ENCODE assay signal across 13 cellular contexts in the genomic region with DNA sequence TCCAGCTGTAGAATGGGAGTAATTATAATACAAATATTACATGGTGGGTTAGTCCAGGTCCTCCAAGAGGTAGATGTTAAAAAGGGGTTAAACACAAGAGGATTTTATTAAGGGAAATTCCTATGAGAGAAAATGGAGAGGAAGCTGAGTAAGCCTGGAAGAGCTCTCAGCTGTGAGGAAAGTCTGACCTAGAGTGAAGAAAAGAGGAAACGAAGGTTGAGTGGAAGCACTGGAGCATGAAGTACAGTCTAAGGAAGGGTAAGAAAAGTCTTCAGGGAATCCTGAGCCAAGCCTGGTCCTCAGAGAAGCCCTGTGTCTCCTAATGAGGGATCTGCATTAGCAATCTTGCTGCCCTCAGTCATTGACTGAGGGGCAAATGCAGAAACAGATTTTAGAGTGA.
A peak's percentile ranks its signal among the peaks of the same experiment; 100 is the strongest.
DNase-seq lines count a peak whose midpoint lies in the region; ATAC-seq, FAIRE-seq and TF ChIP-seq lines count a peak whose summit lies in the region.
"Had no signal": no experiment of that assay in that cellular context is flagged by ENCODE, and none has a peak within 500 bp of the region (broad histone marks: within the 10 kb centered on the region; RNA-seq: fewer than 3 reads in every experiment).

No MANE protein-coding gene starts in this region.

- no peak overlapping the region for H3K4me2 ChIP-seq in GM12878 (ENCODE audit: control insufficient read depth, insufficient read depth)

- POLR2A ChIA-PET in GM12878 (lab: Charles Lee), result no interaction called here

- SMC1A ChIA-PET in GM12878 (lab: Charles Lee; ENCODE audit: uncharacterized antibody, unreplicated experiment), result interaction anchor here (1.7 kb wide), 1 partner anchor 13 kb away, joined by 4 read pairs; no protein-coding TSS in a partner anchor

- no peak overlapping the region for H3K4me3 ChIP-seq in GM12878

- FAIRE-seq in GM12878 (lab: Jason Lieb, UNC) (peak; percentile 27), D721Med (lab: Jason Lieb, UNC) (no peak)
- FAIRE-seq: G401.6 had no signal

- TF ChIP-seq EP300 in GM12878 (IDR thresholded peaks at IDR 0.05; ENCODE audit: borderline replicate concordance in 1 of 2, control insufficient read depth in 1 of 2, low read depth in 2 of 2, low read length in 2 of 2), result no peak

- in situ Hi-C loops in GM12878 (cut with MboI), result no loop called here

- H3K9me3 ChIP-seq in GM12878 (replicated peaks; ENCODE audit: control insufficient read depth, insufficient read depth, low read length), result no peaks in the 10 kb centered on the region

- TF ChIP-seq RAD21 in GM12878 (IDR thresholded peaks at IDR 0.05; ENCODE audit: insufficient read depth, low read depth, low read length), result no peak

- CTCF ChIA-PET in GM12878 (lab: Yijun Ruan, JAX), result interaction anchor here (1.0 to 1.1 kb wide), 2 partner anchors 159 to 271 kb away, joined by 3 read pairs; no protein-coding TSS in a partner anchor

- no peaks in the 10 kb centered on the region for H3K27me3 ChIP-seq in GM12878 (replicated peaks in 1 of 2; ENCODE audit: control insufficient read depth in 2 of 2, insufficient read depth in 2 of 2, low read length in 1 of 2)

- peak; percentile 16 for DNase-seq in GM12878 (ENCODE audit: low read depth, low spot score)
- no peak for DNase-seq in D721Med (ENCODE audit: insufficient read length, low spot score)
- no peak for DNase-seq in NCI-H1105 (lab: John Stamatoyannopoulos, UW)
- DNase-seq in activated naive CD4-positive, alpha-beta T cell treated with anti-CD3 and anti-CD28 coated beads, Interleukin-2, amount 50 U/mL, for 16 hours, result no peak
- DNase-seq in NOMO-1 treated with dmso at 0.1 percent for 144 hours (lab: John Stamatoyannopoulos, UW; ENCODE audit: unreplicated experiment), result no peak
- DNase-seq: effector CD4-positive, alpha-beta T cell; NCI-H1105 treated with DMSO at 0.1 percent for 48 hours; substantia nigra; T-helper 2 cell had no signal

- H2AFZ ChIP-seq in GM12878 (ENCODE audit: control insufficient read depth, low read depth, low read length), result no peak overlapping the region

- no peaks in the 10 kb centered on the region for H3K4me1 ChIP-seq in GM12878 (ENCODE audit: control insufficient read depth, insufficient read depth, low read length)

- no peaks in the 10 kb centered on the region for H3K36me3 ChIP-seq in GM12878 (ENCODE audit: control insufficient read depth in 2 of 2, insufficient read depth in 2 of 2, low read length in 1 of 2)

- H3K79me2 ChIP-seq in GM12878 (ENCODE audit: control insufficient read depth, insufficient read depth, low read length), result no peaks in the 10 kb centered on the region

- no TSS peak for BruUV-seq in GM12878 (replicated peaks; lab: Mats Ljungman, UMichigan)

- no peak for TF ChIP-seq POLR2A in GM12878 (IDR thresholded peaks at IDR 0.05; ENCODE audit: low read depth, low read length)

- RAD21 ChIA-PET in GM12878 (lab: Charles Lee; ENCODE audit: unreplicated experiment), result no interaction called here

- no peak overlapping the region for H3K9ac ChIP-seq in GM12878 (ENCODE audit: control insufficient read depth, insufficient read depth, low read length)

- 0% methylated on average over 1 of the region's 1 CpG for WGBS in GM12878 (ENCODE audit: insufficient coverage, insufficient replicate concordance, low lambda C conversion rate, missing lambda C conversion rate)

- intact Hi-C loops in GM12878 (cut with micrococcal nuclease; ENCODE audit: unreplicated experiment), result no loop called here

- TF ChIP-seq CTCF in GM12878 (IDR thresholded peaks at IDR 0.05 in 2 of 3, conservative IDR thresholded peaks at IDR 0.05 in 1 of 3; ENCODE audit: control insufficient read depth in 2 of 3, extremely low read depth in 1 of 3, insufficient read depth in 1 of 3, low read depth in 3 of 3, low read length in 3 of 3) (no peak), D721Med (IDR thresholded peaks at IDR 0.05; ENCODE audit: insufficient read depth, missing control alignments) (no peak)

- H3K27ac ChIP-seq in GM12878 (ENCODE audit: control insufficient read depth, insufficient read depth), result no peak overlapping the region

- peak; percentile 32 for ATAC-seq in GM18498 (IDR thresholded peaks at IDR 0.05; ENCODE audit: unreplicated experiment)
- ATAC-seq in GM21528 (IDR thresholded peaks at IDR 0.05; ENCODE audit: low FRiP score, unreplicated experiment), result peak; percentile 67
- peak; percentile 62 for ATAC-seq in HG03196 (IDR thresholded peaks at IDR 0.05; ENCODE audit: unreplicated experiment)
- ATAC-seq in GM12878, result peak; percentile 66

- no peaks in the 10 kb centered on the region for H4K20me1 ChIP-seq in GM12878 (ENCODE audit: control insufficient read depth, insufficient read depth)

TF ChIP-seq in GM12878, 131 proteins besides CTCF, POLR2A, EP300 and RAD21 (continues in another document):
- TF ChIP-seq JUND (IDR thresholded peaks at IDR 0.05; ENCODE audit: low read depth, low read length), result no peak
- no peak for TF ChIP-seq NR2F1 (conservative IDR thresholded peaks at IDR 0.05)
- TF ChIP-seq, protein P1, sequence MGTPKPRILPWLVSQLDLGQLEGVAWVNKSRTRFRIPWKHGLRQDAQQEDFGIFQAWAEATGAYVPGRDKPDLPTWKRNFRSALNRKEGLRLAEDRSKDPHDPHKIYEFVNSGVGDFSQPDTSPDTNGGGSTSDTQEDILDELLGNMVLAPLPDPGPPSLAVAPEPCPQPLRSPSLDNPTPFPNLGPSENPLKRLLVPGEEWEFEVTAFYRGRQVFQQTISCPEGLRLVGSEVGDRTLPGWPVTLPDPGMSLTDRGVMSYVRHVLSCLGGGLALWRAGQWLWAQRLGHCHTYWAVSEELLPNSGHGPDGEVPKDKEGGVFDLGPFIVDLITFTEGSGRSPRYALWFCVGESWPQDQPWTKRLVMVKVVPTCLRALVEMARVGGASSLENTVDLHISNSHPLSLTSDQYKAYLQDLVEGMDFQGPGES (IDR thresholded peaks at IDR 0.05), result no peak
- peak; percentile 69 for TF ChIP-seq SPI1 (IDR thresholded peaks at IDR 0.05; ENCODE audit: borderline replicate concordance, insufficient read depth, low read depth, low read length)
- peak; percentile 23 for TF ChIP-seq JUNB (IDR thresholded peaks at IDR 0.05)
- TF ChIP-seq, protein P2, sequence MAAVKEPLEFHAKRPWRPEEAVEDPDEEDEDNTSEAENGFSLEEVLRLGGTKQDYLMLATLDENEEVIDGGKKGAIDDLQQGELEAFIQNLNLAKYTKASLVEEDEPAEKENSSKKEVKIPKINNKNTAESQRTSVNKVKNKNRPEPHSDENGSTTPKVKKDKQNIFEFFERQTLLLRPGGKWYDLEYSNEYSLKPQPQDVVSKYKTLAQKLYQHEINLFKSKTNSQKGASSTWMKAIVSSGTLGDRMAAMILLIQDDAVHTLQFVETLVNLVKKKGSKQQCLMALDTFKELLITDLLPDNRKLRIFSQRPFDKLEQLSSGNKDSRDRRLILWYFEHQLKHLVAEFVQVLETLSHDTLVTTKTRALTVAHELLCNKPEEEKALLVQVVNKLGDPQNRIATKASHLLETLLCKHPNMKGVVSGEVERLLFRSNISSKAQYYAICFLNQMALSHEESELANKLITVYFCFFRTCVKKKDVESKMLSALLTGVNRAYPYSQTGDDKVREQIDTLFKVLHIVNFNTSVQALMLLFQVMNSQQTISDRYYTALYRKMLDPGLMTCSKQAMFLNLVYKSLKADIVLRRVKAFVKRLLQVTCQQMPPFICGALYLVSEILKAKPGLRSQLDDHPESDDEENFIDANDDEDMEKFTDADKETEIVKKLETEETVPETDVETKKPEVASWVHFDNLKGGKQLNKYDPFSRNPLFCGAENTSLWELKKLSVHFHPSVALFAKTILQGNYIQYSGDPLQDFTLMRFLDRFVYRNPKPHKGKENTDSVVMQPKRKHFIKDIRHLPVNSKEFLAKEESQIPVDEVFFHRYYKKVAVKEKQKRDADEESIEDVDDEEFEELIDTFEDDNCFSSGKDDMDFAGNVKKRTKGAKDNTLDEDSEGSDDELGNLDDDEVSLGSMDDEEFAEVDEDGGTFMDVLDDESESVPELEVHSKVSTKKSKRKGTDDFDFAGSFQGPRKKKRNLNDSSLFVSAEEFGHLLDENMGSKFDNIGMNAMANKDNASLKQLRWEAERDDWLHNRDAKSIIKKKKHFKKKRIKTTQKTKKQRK (IDR thresholded peaks at IDR 0.05; ENCODE audit: low read depth, low read length), result no peak
- TF ChIP-seq NFIC (IDR thresholded peaks at IDR 0.05; ENCODE audit: low read depth, low read length), result peak; percentile 53; the same call in 1 of the 2 replicates
- no peak for TF ChIP-seq MYB (IDR thresholded peaks at IDR 0.05; ENCODE audit: borderline replicate concordance, low read depth, low read length)
- TF ChIP-seq BHLHE40 (IDR thresholded peaks at IDR 0.05; ENCODE audit: borderline replicate concordance in 1 of 2, low read depth in 2 of 2, low read length in 1 of 2), result no peak
- peak; percentile 68 for TF ChIP-seq EED (IDR thresholded peaks at IDR 0.05; ENCODE audit: low read depth)
- TF ChIP-seq, protein P3, sequence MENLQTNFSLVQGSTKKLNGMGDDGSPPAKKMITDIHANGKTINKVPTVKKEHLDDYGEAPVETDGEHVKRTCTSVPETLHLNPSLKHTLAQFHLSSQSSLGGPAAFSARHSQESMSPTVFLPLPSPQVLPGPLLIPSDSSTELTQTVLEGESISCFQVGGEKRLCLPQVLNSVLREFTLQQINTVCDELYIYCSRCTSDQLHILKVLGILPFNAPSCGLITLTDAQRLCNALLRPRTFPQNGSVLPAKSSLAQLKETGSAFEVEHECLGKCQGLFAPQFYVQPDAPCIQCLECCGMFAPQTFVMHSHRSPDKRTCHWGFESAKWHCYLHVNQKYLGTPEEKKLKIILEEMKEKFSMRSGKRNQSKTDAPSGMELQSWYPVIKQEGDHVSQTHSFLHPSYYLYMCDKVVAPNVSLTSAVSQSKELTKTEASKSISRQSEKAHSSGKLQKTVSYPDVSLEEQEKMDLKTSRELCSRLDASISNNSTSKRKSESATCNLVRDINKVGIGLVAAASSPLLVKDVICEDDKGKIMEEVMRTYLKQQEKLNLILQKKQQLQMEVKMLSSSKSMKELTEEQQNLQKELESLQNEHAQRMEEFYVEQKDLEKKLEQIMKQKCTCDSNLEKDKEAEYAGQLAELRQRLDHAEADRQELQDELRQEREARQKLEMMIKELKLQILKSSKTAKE (IDR thresholded peaks at IDR 0.05; ENCODE audit: low read depth, poor library complexity, severe bottlenecking), result no peak
- no peak for TF ChIP-seq SP1 (IDR thresholded peaks at IDR 0.05; ENCODE audit: low read depth, low read length)
- TF ChIP-seq, protein P4, sequence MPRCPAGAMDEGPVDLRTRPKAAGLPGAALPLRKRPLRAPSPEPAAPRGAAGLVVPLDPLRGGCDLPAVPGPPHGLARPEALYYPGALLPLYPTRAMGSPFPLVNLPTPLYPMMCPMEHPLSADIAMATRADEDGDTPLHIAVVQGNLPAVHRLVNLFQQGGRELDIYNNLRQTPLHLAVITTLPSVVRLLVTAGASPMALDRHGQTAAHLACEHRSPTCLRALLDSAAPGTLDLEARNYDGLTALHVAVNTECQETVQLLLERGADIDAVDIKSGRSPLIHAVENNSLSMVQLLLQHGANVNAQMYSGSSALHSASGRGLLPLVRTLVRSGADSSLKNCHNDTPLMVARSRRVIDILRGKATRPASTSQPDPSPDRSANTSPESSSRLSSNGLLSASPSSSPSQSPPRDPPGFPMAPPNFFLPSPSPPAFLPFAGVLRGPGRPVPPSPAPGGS (IDR thresholded peaks at IDR 0.05; ENCODE audit: borderline replicate concordance, insufficient read depth, low read depth, low read length, poor library complexity, severe bottlenecking), result no peak
